ENCODE assay signal across 25 cellular contexts in the genomic region with DNA sequence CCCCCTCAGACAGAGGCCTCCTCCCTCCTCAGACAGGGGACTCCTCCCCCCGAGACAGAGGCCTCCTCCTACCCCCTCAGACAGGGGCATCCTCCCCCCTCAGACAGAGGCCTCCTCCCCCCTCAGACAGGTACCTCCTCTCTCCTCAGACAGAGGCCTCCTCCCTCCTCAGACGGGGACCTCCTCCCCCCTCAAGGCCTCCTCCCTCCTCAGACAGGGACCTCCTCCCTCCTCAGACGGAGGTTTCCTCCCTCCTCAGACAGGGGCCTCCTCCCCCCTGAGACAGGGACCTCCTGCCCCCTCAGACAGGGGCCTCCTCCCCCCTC. TPM values are rescaled to one million over a fixed set of nuclear protein-coding genes. Genes with fewer than 3 reads are reported as not detected.
"Had no signal": no experiment of that assay in that cellular context is flagged by ENCODE, and none has a peak within 500 bp of the region (broad histone marks: within the 10 kb centered on the region; RNA-seq: fewer than 3 reads in every experiment).

No MANE protein-coding gene starts in this region.

- H3K27me3 ChIP-seq: Peyer's patch had no signal

- H3K36me3 ChIP-seq: Peyer's patch, SJSA1 had no signal

- H3K9me3 ChIP-seq: Peyer's patch, SJSA1 had no signal

- DNase-seq: activated CD4-positive, alpha-beta T cell treated with anti-CD3 and anti-CD28 coated beads for 4 hours; activated CD8-positive, alpha-beta memory T cell treated with anti-CD3 and anti-CD28 coated beads, Interleukin-2, amount 10 ng/mL, durations not matched to agents 7 days and 5 days; activated effector memory CD4-positive, alpha-beta T cell treated with Interleukin-2 at 50 U/mL for 16 hours; activated naive CD4-positive, alpha-beta T cell; activated T-cell treated with anti-CD3 and anti-CD28 coated beads, Interleukin-2, amount 50 U/mL, for 24 hours; amniotic stem cell; caudate nucleus; Karpas-422; MM.1S; NCI-H1105; NCI-H1436; NCI-H1694 treated with DMSO at 0.1 percent for 48 hours; NCI-H2029 treated with DMSO at 0.1 percent for 48 hours; NCI-H510A treated with DMSO at 0.1 percent for 48 hours; NCI-H69; NK-92 treated with Interleukin-12 subunit alpha and Interleukin-12 subunit beta, amount 100 ng/mL, for 24 hours; OCI-M1; SHP77 had no signal

- H3K27ac ChIP-seq: Peyer's patch, RWPE1, SJSA1 had no signal

- ATAC-seq: activated CD4-positive, CD25-positive, alpha-beta regulatory T cell treated with anti-CD3 and anti-CD28 coated beads, Interleukin-2, amount 50 U/mL, for 24 hours; activated CD8-positive, alpha-beta memory T cell treated with anti-CD3 and anti-CD28 coated beads, Interleukin-2, amount 10 ng/mL, durations not matched to agents 7 days and 5 days had no signal

- H3K36me3 Mint-ChIP-seq: activated CD8-positive, alpha-beta memory T cell treated with anti-CD3 and anti-CD28 coated beads, Interleukin-2, amount 10 ng/mL, durations not matched to agents 7 days and 5 days; activated naive CD4-positive, alpha-beta T cell treated with anti-CD3 and anti-CD28 coated beads, Interleukin-2, amount 50 U/mL, for 24 hours had no signal

- H3K27ac Mint-ChIP-seq: activated CD8-positive, alpha-beta memory T cell treated with anti-CD3 and anti-CD28 coated beads, Interleukin-2, amount 10 ng/mL, durations not matched to agents 7 days and 5 days; activated naive CD4-positive, alpha-beta T cell treated with anti-CD3 and anti-CD28 coated beads, Interleukin-2, amount 50 U/mL, for 24 hours; activated T-cell treated with anti-CD3 and anti-CD28 coated beads, Interleukin-2, amount 50 U/mL, for 24 hours; activated T-helper 1 cell treated with anti-CD3 and anti-CD28 coated beads, Interleukin-12 subunit alpha, Interleukin-12 subunit beta, Interleukin-2, Interleukin-4 antibody, amounts not matched to agents 30 ng/mL and 10 ng/mL and 1 ng/mL, durations not matched to agents 14 hours and 24 hours and 36 hours; T-helper 1 cell treated with Interleukin-12 subunit alpha and Interleukin-12 subunit beta and Interleukin-4 antibody, amounts not matched to agents 30 μg/mL and 1 μg/mL, for 36 hours had no signal

- H3K9me3 Mint-ChIP-seq: activated naive CD4-positive, alpha-beta T cell treated with anti-CD3 and anti-CD28 coated beads, Interleukin-2, amount 50 U/mL, for 24 hours; activated T-cell treated with anti-CD3 and anti-CD28 coated beads, Interleukin-2, amount 50 U/mL, for 24 hours; activated T-helper 1 cell treated with anti-CD3 and anti-CD28 coated beads, Interleukin-12 subunit alpha, Interleukin-12 subunit beta, Interleukin-2, Interleukin-4 antibody, amounts not matched to agents 30 ng/mL and 10 ng/mL and 1 ng/mL, durations not matched to agents 14 hours and 24 hours and 36 hours; T-helper 1 cell treated with Interleukin-12 subunit alpha and Interleukin-12 subunit beta and Interleukin-4 antibody, amounts not matched to agents 30 μg/mL and 1 μg/mL, for 36 hours had no signal

- H3K4me3 Mint-ChIP-seq: activated CD8-positive, alpha-beta memory T cell treated with anti-CD3 and anti-CD28 coated beads, Interleukin-2, amount 10 ng/mL, durations not matched to agents 7 days and 5 days; activated naive CD4-positive, alpha-beta T cell treated with anti-CD3 and anti-CD28 coated beads, Interleukin-2, amount 50 U/mL, for 24 hours; activated T-cell treated with anti-CD3 and anti-CD28 coated beads, Interleukin-2, amount 50 U/mL, for 24 hours; activated T-helper 1 cell treated with anti-CD3 and anti-CD28 coated beads, Interleukin-12 subunit alpha, Interleukin-12 subunit beta, Interleukin-2, Interleukin-4 antibody, amounts not matched to agents 30 ng/mL and 10 ng/mL and 1 ng/mL, durations not matched to agents 14 hours and 24 hours and 36 hours; T-helper 1 cell treated with Interleukin-12 subunit alpha and Interleukin-12 subunit beta and Interleukin-4 antibody, amounts not matched to agents 30 μg/mL and 1 μg/mL, for 36 hours had no signal

- H3K4me1 ChIP-seq: Peyer's patch, SJSA1 had no signal

- H3K4me3 ChIP-seq: Peyer's patch, SJSA1 had no signal

RNA-seq across cellular contexts. Expression of gene C3, which starts 13.9 kb away (rescaled TPM):
- total RNA-seq: SJSA1 had no signal

RNA-seq across cellular contexts. Expression of gene TNFSF14, which starts 36.6 kb away (rescaled TPM):
- total RNA-seq: SJSA1 had no signal
